9 cellular contexts compared by ENCODE assay signal in genomic region chr7:122383934-122384333, GRCh38.
DNase-seq lines count a peak whose midpoint lies in the region; ATAC-seq lines count a peak whose summit lies in the region.
"Had no signal": no experiment of that assay in that cellular context is flagged by ENCODE, and none has a peak within 500 bp of the region (broad histone marks: within the 10 kb centered on the region; RNA-seq: fewer than 3 reads in every experiment).

No MANE protein-coding gene starts in this region.

- DNase-seq in Caki2 (ENCODE audit: low read depth) (peak; percentile 8), NCI-H2171 (lab: John Stamatoyannopoulos, UW) (peak; percentile 57), GM19240 (ENCODE audit: insufficient read length, low spot score) (no peak), 8988T (no peak), amygdala (lab: John Stamatoyannopoulos, UW) (no peak), activated gamma-delta T cell (lab: John Stamatoyannopoulos, UW) (no peak)
- DNase-seq: activated CD4-positive, alpha-beta T cell treated with anti-CD3 and anti-CD28 coated beads for 48 hours had no signal

- in situ Hi-C loops in Caki2 (cut with HindIII; ENCODE audit: low pct_unique_long_range_greater_than_20kb, low sequenced_read_pairs) = no loop called here

- ATAC-seq in GM19463 (IDR thresholded peaks at IDR 0.05; ENCODE audit: unreplicated experiment) (peak; percentile 96), HG02981 (IDR thresholded peaks at IDR 0.05; ENCODE audit: unreplicated experiment) (peak; percentile 84)

Comparison
In these comparisons a context has a peak if more than half of its experiments do, and no peak if none do; other contexts are left out.
1. DNase-seq: peak in Caki2 (single experiment) and NCI-H2171 (single experiment); none in GM19240 (single experiment), 8988T (single experiment), amygdala (0 of 56) and activated gamma-delta T cell (single experiment).